Comparison of ENCODE assay signal across 8 cellular contexts in genomic region chr5:160390787-160391696, GRCh38. TPM values are rescaled to one million over a fixed set of nuclear protein-coding genes. Genes with fewer than 3 reads are reported as not detected.
DNase-seq lines count a peak whose midpoint lies in the region; ATAC-seq and TF ChIP-seq lines count a peak whose summit lies in the region.

No MANE protein-coding gene starts in this region.

- DNase-seq in DMS53 (lab: John Stamatoyannopoulos, UW) = peak; percentile 60
- DNase-seq in mesothelial cell of epicardium (ENCODE audit: low spot score in 2 of 2, unreplicated experiment in 2 of 2) = no peak
- no peak for DNase-seq in GM19238 (ENCODE audit: insufficient read length, low spot score)
- no peak for DNase-seq in posterior vena cava (ENCODE audit: low spot score)
- no peak for DNase-seq in stimulated activated CD4-positive, alpha-beta T cell treated with anti-CD3 and anti-CD28 coated beads, Interleukin-12 subunit alpha, Interleukin-12 subunit beta, amount 100 ng/mL, for 4 hours

- H3K4me3 Mint-ChIP-seq in brain = peak overlapping the region in 1 of 5 experiments; percentile 50
- H3K4me3 Mint-ChIP-seq in mesothelial cell of epicardium = no peak overlapping the region

- H3K4me1 Mint-ChIP-seq in brain (peaks cover 39% of the 10 kb centered on the region), mesothelial cell of epicardium (no peaks in the 10 kb centered on the region)

- TF ChIP-seq CTCF in brain (conservative IDR thresholded peaks at IDR 0.05) = peak; percentile 68 to 78
- peak; percentile 45 for TF ChIP-seq CTCF in mesothelial cell of epicardium (IDR thresholded peaks at IDR 0.05; ENCODE audit: unreplicated experiment)

- no peak for ATAC-seq in HG02798 (IDR thresholded peaks at IDR 0.05; ENCODE audit: poor library complexity, unreplicated experiment)

- intact Hi-C loops in posterior vena cava (cut with DNase I) = loop anchor here in 1 of 2 donors (5.0 to 10.0 kb wide), 3 partner anchors 44 to 366 kb away; no protein-coding TSS in a partner anchor

- no peak for TF ChIP-seq EP300 in Ishikawa (IDR thresholded peaks at IDR 0.05; ENCODE audit: borderline replicate concordance)

- H3K9me3 Mint-ChIP-seq in brain (peaks cover 26 to 36% (median 28%) of the 10 kb centered on the region in 5 experiments), mesothelial cell of epicardium (peaks cover 29% of the 10 kb centered on the region)

- H3K36me3 Mint-ChIP-seq in brain (peaks cover 60% of the 10 kb centered on the region), mesothelial cell of epicardium (peaks cover 18% of the 10 kb centered on the region)

- peak; percentile 57 for TF ChIP-seq RAD21 in Ishikawa (IDR thresholded peaks at IDR 0.05; ENCODE audit: low read depth)

- peaks cover 3% of the 10 kb centered on the region for H3K27me3 Mint-ChIP-seq in brain
- H3K27me3 Mint-ChIP-seq in mesothelial cell of epicardium (ENCODE audit: low read depth) = no peaks in the 10 kb centered on the region

- H3K27ac Mint-ChIP-seq in brain (peak overlapping the region in 3 of 5 experiments; percentile 53 to 63 (median 54)), mesothelial cell of epicardium (no peak overlapping the region)

TF ChIP-seq in Ishikawa, 13 proteins besides CTCF, POLR2A, EP300 and RAD21:
- no peak for TF ChIP-seq CEBPB (IDR thresholded peaks at IDR 0.05)
- no peak for TF ChIP-seq CREB1 (IDR thresholded peaks at IDR 0.05; ENCODE audit: low read depth)
- TF ChIP-seq TCF12 (IDR thresholded peaks at IDR 0.05; ENCODE audit: low read depth) = no peak
- TF ChIP-seq ZBTB7A (IDR thresholded peaks at IDR 0.05; ENCODE audit: low read depth) = no peak
- no peak for TF ChIP-seq REST (IDR thresholded peaks at IDR 0.05; ENCODE audit: low read depth)
- no peak for TF ChIP-seq TEAD4 (IDR thresholded peaks at IDR 0.05)
- no peak for TF ChIP-seq MAX (IDR thresholded peaks at IDR 0.05)
- TF ChIP-seq TAF1 (IDR thresholded peaks at IDR 0.05; ENCODE audit: low read depth) = no peak
- TF ChIP-seq FOXM1 (IDR thresholded peaks at IDR 0.05; ENCODE audit: borderline replicate concordance, low read depth) = no peak
- no peak for TF ChIP-seq NFIC (IDR thresholded peaks at IDR 0.05)
- TF ChIP-seq USF1 (IDR thresholded peaks at IDR 0.05) = no peak
- TF ChIP-seq YY1 (IDR thresholded peaks at IDR 0.05; ENCODE audit: low read depth) = no peak
- no peak for TF ChIP-seq EGR1 (IDR thresholded peaks at IDR 0.05)

RNA-seq across cellular contexts. Expression of gene FAM200C, which starts 8.8 kb away (rescaled TPM):
- 3.9 TPM for polyA plus RNA-seq in brain (ENCODE audit: insufficient read depth, low read depth, low replicate concordance)
- 5.8 to 6.6 TPM (median 6.0 TPM) in 3 replicates for total RNA-seq in mesothelial cell of epicardium
- total RNA-seq in posterior vena cava = 1 to 10 TPM; 4.1 to 4.8 TPM

RNA-seq across cellular contexts. Expression of gene C1QTNF2, which starts 20.6 kb away (rescaled TPM):
- polyA plus RNA-seq in brain (ENCODE audit: insufficient read depth, low read depth, low replicate concordance) = 0.39 TPM
- total RNA-seq in mesothelial cell of epicardium = 1.3 to 1.8 TPM (median 1.4 TPM) in 3 replicates
- total RNA-seq in posterior vena cava = 1 to 10 TPM; 7.1 to 9.7 TPM

RNA-seq across cellular contexts. Expression of gene SLU7, which starts 27.8 kb away (rescaled TPM):
- 27.1 TPM for polyA plus RNA-seq in brain (ENCODE audit: insufficient read depth, low read depth, low replicate concordance)
- 35.8 to 39.0 TPM (median 36.9 TPM) in 3 replicates for total RNA-seq in mesothelial cell of epicardium
- 10 to 100 TPM; 35.8 to 47.5 TPM for total RNA-seq in posterior vena cava

RNA-seq across cellular contexts. Expression of gene PTTG1, which starts 30.6 kb away (rescaled TPM):
- polyA plus RNA-seq in brain (ENCODE audit: insufficient read depth, low read depth, low replicate concordance) = 172 TPM
- total RNA-seq in mesothelial cell of epicardium = 42.6 to 43.3 TPM (median 42.7 TPM) in 3 replicates
- 1 to 10 TPM; 2.3 to 2.6 TPM for total RNA-seq in posterior vena cava
